Comparison of ENCODE assay signal across 15 cellular contexts in the genomic region with DNA sequence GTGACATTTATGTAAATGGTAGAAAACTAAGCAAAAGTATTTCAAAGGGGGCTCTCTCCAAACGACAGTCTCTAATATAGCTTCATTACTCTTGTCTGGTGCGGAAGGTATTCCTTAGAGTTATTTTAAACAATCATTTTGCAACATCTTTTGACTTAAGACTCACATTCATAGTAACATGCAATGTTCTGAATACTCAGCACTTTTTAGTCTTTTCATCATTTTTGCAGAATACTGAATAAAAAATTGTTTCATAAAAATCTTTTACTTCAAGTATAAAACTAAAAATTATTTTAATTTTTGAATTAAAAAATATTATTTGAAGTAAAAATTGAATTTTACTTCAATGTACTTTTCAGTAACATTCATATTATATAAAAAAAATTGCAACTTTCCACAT.
A peak's percentile ranks its signal among the peaks of the same experiment; 100 is the strongest.
DNase-seq lines count a peak whose midpoint lies in the region; ATAC-seq, FAIRE-seq and TF ChIP-seq lines count a peak whose summit lies in the region.
"Had no signal": no experiment of that assay in that cellular context is flagged by ENCODE, and none has a peak within 500 bp of the region (broad histone marks: within the 10 kb centered on the region; RNA-seq: fewer than 3 reads in every experiment).

No MANE protein-coding gene starts in this region.

- POLR2A ChIA-PET in GM12878 (lab: Charles Lee): no interaction called here

- TF ChIP-seq EP300 in GM12878 (IDR thresholded peaks at IDR 0.05; ENCODE audit: borderline replicate concordance in 1 of 2, control insufficient read depth in 1 of 2, low read depth in 2 of 2, low read length in 2 of 2): no peak

- no peaks in the 10 kb centered on the region for H3K79me2 ChIP-seq in GM12878 (ENCODE audit: control insufficient read depth, insufficient read depth, low read length)

- H3K9ac ChIP-seq in GM12878 (ENCODE audit: control insufficient read depth, insufficient read depth, low read length): no peak overlapping the region
- H3K9ac ChIP-seq: GM23248 had no signal

- SMC1A ChIA-PET in GM12878 (lab: Charles Lee; ENCODE audit: uncharacterized antibody, unreplicated experiment): no interaction called here

- ATAC-seq in GM12878 (no peak), GM21737 (IDR thresholded peaks at IDR 0.05; ENCODE audit: unreplicated experiment) (no peak)

- peak; percentile 88 for FAIRE-seq in G401.6 (lab: Jason Lieb, UNC)
- peak; percentile 13 for FAIRE-seq in GM12878 (lab: Jason Lieb, UNC)
- peak; percentile 96 for FAIRE-seq in frontal cortex (lab: Jason Lieb, UNC)

- H3K36me3 ChIP-seq in GM12878 (ENCODE audit: control insufficient read depth in 2 of 2, insufficient read depth in 2 of 2, low read length in 1 of 2) (no peaks in the 10 kb centered on the region), tibial artery (no peaks in the 10 kb centered on the region)
- H3K36me3 ChIP-seq: HAP-1 had no signal

- no peak for TF ChIP-seq CTCF in GM12878 (IDR thresholded peaks at IDR 0.05 in 2 of 3, conservative IDR thresholded peaks at IDR 0.05 in 1 of 3; ENCODE audit: control insufficient read depth in 2 of 3, extremely low read depth in 1 of 3, insufficient read depth in 1 of 3, low read depth in 3 of 3, low read length in 3 of 3)
- no peak for TF ChIP-seq CTCF in tibial artery (IDR thresholded peaks at IDR 0.05)

- no peaks in the 10 kb centered on the region for H4K20me1 ChIP-seq in GM12878 (ENCODE audit: control insufficient read depth, insufficient read depth)

- 36% methylated on average over 2 of the region's 2 CpGs for WGBS in GM12878 (ENCODE audit: insufficient coverage, insufficient replicate concordance, low lambda C conversion rate, missing lambda C conversion rate)

- H3K4me2 ChIP-seq in GM12878 (ENCODE audit: control insufficient read depth, insufficient read depth): no peak overlapping the region

- no TSS peak for BruUV-seq in GM12878 (replicated peaks; lab: Mats Ljungman, UMichigan)

- DNase-seq in GM12878 (ENCODE audit: low read depth, low spot score) (no peak), frontal cortex (ENCODE audit: low spot score in 2 of 2) (no peak), NCI-H345 (lab: John Stamatoyannopoulos, UW) (no peak), tibial artery (no peak)
- DNase-seq: ACHN; CD4-positive, alpha-beta T cell; DMS153; DMS79; GF-D8; GM23248; KBM-7 had no signal

- CTCF ChIA-PET in GM12878 (lab: Yijun Ruan, JAX): interaction anchor here (0.7 kb wide), 1 partner anchor 613 kb away, joined by 3 read pairs; no protein-coding TSS in a partner anchor

- H3K4me3 ChIP-seq in GM12878 (no peak overlapping the region), tibial artery (no peak overlapping the region)
- H3K4me3 ChIP-seq: GM23248, HAP-1 had no signal

- no peak for TF ChIP-seq RAD21 in GM12878 (IDR thresholded peaks at IDR 0.05; ENCODE audit: insufficient read depth, low read depth, low read length)

- in situ Hi-C loops in GM12878 (cut with MboI): no loop called here

- intact Hi-C loops in GM12878 (cut with micrococcal nuclease; ENCODE audit: unreplicated experiment) (no loop called here), tibial artery (cut with DNase I; ENCODE audit: low total_unique reads) (no loop called here)

- no peak overlapping the region for H3K27ac ChIP-seq in GM12878 (ENCODE audit: control insufficient read depth, insufficient read depth)
- no peak overlapping the region for H3K27ac ChIP-seq in tibial artery
- H3K27ac ChIP-seq: C4-2B, GM23248 had no signal

- H3K4me1 ChIP-seq in GM12878 (ENCODE audit: control insufficient read depth, insufficient read depth, low read length) (no peaks in the 10 kb centered on the region), tibial artery (no peaks in the 10 kb centered on the region)
- H3K4me1 ChIP-seq: HAP-1 had no signal

- RAD21 ChIA-PET in GM12878 (lab: Charles Lee; ENCODE audit: unreplicated experiment): no interaction called here

- H3K9me3 ChIP-seq in GM12878 (replicated peaks; ENCODE audit: control insufficient read depth, insufficient read depth, low read length): no peaks in the 10 kb centered on the region
- no peaks in the 10 kb centered on the region for H3K9me3 ChIP-seq in tibial artery
- H3K9me3 ChIP-seq: HAP-1 had no signal

- H2AFZ ChIP-seq in GM12878 (ENCODE audit: control insufficient read depth, low read depth, low read length): no peak overlapping the region
- H2AFZ ChIP-seq: GM23248 had no signal

- TF ChIP-seq POLR2A in GM12878 (IDR thresholded peaks at IDR 0.05; ENCODE audit: low read depth, low read length): no peak

- no peaks in the 10 kb centered on the region for H3K27me3 ChIP-seq in GM12878 (replicated peaks in 1 of 2; ENCODE audit: control insufficient read depth in 2 of 2, insufficient read depth in 2 of 2, low read length in 1 of 2)
- no peaks in the 10 kb centered on the region for H3K27me3 ChIP-seq in tibial artery

TF ChIP-seq in GM12878, 131 proteins besides CTCF, POLR2A, EP300 and RAD21:
- TF ChIP-seq RBBP5 (conservative IDR thresholded peaks at IDR 0.05) (no peak), IKZF2 (IDR thresholded peaks at IDR 0.05) (no peak), PAX8 (IDR thresholded peaks at IDR 0.05) (no peak), CBX5 (IDR thresholded peaks at IDR 0.05; ENCODE audit: low read depth) (no peak), BHLHE40 (IDR thresholded peaks at IDR 0.05; ENCODE audit: borderline replicate concordance in 1 of 2, low read depth in 2 of 2, low read length in 1 of 2) (no peak), FOXK2 (IDR thresholded peaks at IDR 0.05) (no peak), CBX3 (IDR thresholded peaks at IDR 0.05; ENCODE audit: borderline replicate concordance, low read depth) (no peak), RUNX3 (IDR thresholded peaks at IDR 0.05; ENCODE audit: low read length) (no peak), RELA (IDR thresholded peaks at IDR 0.05; ENCODE audit: borderline replicate concordance, partially characterized antibody) (no peak), ZNF622 (IDR thresholded peaks at IDR 0.05) (no peak), FOXM1 (IDR thresholded peaks at IDR 0.05; ENCODE audit: low read depth, low read length) (no peak), ZSCAN29 (IDR thresholded peaks at IDR 0.05) (no peak), CHD1 (IDR thresholded peaks at IDR 0.05; ENCODE audit: low read depth, low read length) (no peak), MTA3 (IDR thresholded peaks at IDR 0.05; ENCODE audit: borderline replicate concordance, low read length) (no peak)
- TF ChIP-seq, protein P1, sequence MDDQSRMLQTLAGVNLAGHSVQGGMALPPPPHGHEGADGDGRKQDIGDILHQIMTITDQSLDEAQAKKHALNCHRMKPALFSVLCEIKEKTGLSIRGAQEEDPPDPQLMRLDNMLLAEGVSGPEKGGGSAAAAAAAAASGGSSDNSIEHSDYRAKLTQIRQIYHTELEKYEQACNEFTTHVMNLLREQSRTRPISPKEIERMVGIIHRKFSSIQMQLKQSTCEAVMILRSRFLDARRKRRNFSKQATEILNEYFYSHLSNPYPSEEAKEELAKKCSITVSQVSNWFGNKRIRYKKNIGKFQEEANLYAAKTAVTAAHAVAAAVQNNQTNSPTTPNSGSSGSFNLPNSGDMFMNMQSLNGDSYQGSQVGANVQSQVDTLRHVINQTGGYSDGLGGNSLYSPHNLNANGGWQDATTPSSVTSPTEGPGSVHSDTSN (IDR thresholded peaks at IDR 0.05; ENCODE audit: insufficient replicate concordance, low read depth, low read length): no peak
- TF ChIP-seq, protein P2, sequence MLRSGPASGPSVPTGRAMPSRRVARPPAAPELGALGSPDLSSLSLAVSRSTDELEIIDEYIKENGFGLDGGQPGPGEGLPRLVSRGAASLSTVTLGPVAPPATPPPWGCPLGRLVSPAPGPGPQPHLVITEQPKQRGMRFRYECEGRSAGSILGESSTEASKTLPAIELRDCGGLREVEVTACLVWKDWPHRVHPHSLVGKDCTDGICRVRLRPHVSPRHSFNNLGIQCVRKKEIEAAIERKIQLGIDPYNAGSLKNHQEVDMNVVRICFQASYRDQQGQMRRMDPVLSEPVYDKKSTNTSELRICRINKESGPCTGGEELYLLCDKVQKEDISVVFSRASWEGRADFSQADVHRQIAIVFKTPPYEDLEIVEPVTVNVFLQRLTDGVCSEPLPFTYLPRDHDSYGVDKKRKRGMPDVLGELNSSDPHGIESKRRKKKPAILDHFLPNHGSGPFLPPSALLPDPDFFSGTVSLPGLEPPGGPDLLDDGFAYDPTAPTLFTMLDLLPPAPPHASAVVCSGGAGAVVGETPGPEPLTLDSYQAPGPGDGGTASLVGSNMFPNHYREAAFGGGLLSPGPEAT (IDR thresholded peaks at IDR 0.05; ENCODE audit: low read depth): no peak
TF ChIP-seq in GM12878: peak in this region for 0.
